ENCODE assay signal across 10 cellular contexts in the genomic region with DNA sequence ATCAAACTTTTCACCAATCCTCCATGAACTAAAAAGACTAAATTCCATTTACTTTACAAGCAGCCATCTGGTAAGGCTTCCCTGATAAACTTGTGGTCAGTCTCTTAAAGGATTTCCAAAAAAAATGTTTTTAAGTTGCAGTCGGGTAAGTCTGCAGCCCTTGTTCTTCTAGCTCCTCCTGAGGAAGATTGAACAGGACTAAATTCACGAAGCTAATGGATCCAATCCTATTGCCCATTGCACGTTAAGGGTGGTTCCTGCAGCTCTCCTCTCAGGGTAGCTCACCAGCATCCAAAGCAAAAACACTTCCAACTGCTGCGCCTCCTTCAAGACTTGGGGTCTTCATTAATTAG. TPM values are rescaled to one million over a fixed set of nuclear protein-coding genes. Genes with fewer than 3 reads are reported as not detected.
A peak's percentile ranks its signal among the peaks of the same experiment; 100 is the strongest.
DNase-seq lines count a peak whose midpoint lies in the region; ATAC-seq and TF ChIP-seq lines count a peak whose summit lies in the region.
"Had no signal": no experiment of that assay in that cellular context is flagged by ENCODE, and none has a peak within 500 bp of the region (broad histone marks: within the 10 kb centered on the region; RNA-seq: fewer than 3 reads in every experiment).

No MANE protein-coding gene starts in this region.

- ATAC-seq in memory B cell (ENCODE audit: low read depth) (no peak), upper lobe of left lung (ENCODE audit: low FRiP score in 2 of 2) (no peak), GM18520 (IDR thresholded peaks at IDR 0.05; ENCODE audit: unreplicated experiment) (no peak)

- peaks cover 32% of the 10 kb centered on the region for H3K4me1 ChIP-seq in cardiac muscle cell (ENCODE audit: low read depth)
- H3K4me1 ChIP-seq in upper lobe of left lung, result peaks cover 43 to 80% (median 62%) of the 10 kb centered on the region in 4 donors

- intact Hi-C loops in cardiac septum (cut with DNase I), result loop anchor here (2.0 to 5.0 kb wide), 3 partner anchors 156 to 358 kb away; no protein-coding TSS in a partner anchor

- no peak for TF ChIP-seq POLR2A in upper lobe of left lung (IDR thresholded peaks at IDR 0.05)

- H3K27me3 ChIP-seq in cardiac muscle cell, result no peaks in the 10 kb centered on the region
- H3K27me3 ChIP-seq in upper lobe of left lung, result peaks cover 0 to 5% (median 0%) of the 10 kb centered on the region in 4 donors

- H3K9me3 Mint-ChIP-seq in memory B cell, result no peaks in the 10 kb centered on the region

- TF ChIP-seq CTCF in cardiac muscle cell (IDR thresholded peaks at IDR 0.05; ENCODE audit: low read depth, low read length) (no peak), upper lobe of left lung (IDR thresholded peaks at IDR 0.05) (no peak)

- H3K27me3 Mint-ChIP-seq in memory B cell, result peaks cover 6% of the 10 kb centered on the region

- H3K9me3 ChIP-seq in cardiac muscle cell (ENCODE audit: low read depth), result no peaks in the 10 kb centered on the region
- H3K9me3 ChIP-seq in upper lobe of left lung, result no peaks in the 10 kb centered on the region
- H3K9me3 ChIP-seq: BLaER1 had no signal

- TF ChIP-seq EP300 in upper lobe of left lung (IDR thresholded peaks at IDR 0.05), result no peak

- no peaks in the 10 kb centered on the region for H3K36me3 ChIP-seq in cardiac muscle cell
- H3K36me3 ChIP-seq in upper lobe of left lung, result no peaks in the 10 kb centered on the region
- H3K36me3 ChIP-seq: BLaER1 had no signal

- peaks cover 27% of the 10 kb centered on the region for H3K4me1 Mint-ChIP-seq in memory B cell

- H3K4me3 Mint-ChIP-seq in memory B cell, result no peak overlapping the region

- H3K27ac ChIP-seq in cardiac muscle cell, result peak overlapping the region; percentile 54
- H3K27ac ChIP-seq in caudate nucleus (ENCODE audit: low read depth, low read length), result peak overlapping the region; percentile 14
- H3K27ac ChIP-seq in upper lobe of left lung, result peak overlapping the region; percentile 49 to 93 (median 92)
- H3K27ac ChIP-seq: BLaER1 had no signal

- peak in 1 of 2 donors; percentile 72 for DNase-seq in cardiac muscle cell (ENCODE audit: low read depth in 1 of 2, low spot score in 1 of 2)
- DNase-seq in cardiac septum (ENCODE audit: low spot score), result no peak
- no peak for DNase-seq in caudate nucleus (lab: John Stamatoyannopoulos, UW)
- no peak for DNase-seq in memory B cell (ENCODE audit: low spot score in 2 of 2)
- DNase-seq in upper lobe of left lung, result no peak
- DNase-seq in LoVo (ENCODE audit: low spot score), result no peak
- no peak for DNase-seq in cortex of kidney (lab: John Stamatoyannopoulos, UW)
- DNase-seq: stimulated activated CD4-positive, alpha-beta T cell treated with anti-CD3 and anti-CD28 coated beads, Interleukin-15, amount 100 ng/mL, for 24 hours had no signal

- no peaks in the 10 kb centered on the region for H3K36me3 Mint-ChIP-seq in memory B cell

- peak overlapping the region; percentile 49 for H3K4me3 ChIP-seq in cardiac muscle cell
- H3K4me3 ChIP-seq in upper lobe of left lung, result peak overlapping the region in 2 of 4 donors; percentile 2 to 61

- WGBS in upper lobe of left lung, 2 donors, result 32 to 38% methylated on average over 4 of the region's 4 CpGs

- peak overlapping the region; percentile 35 for H3K27ac Mint-ChIP-seq in memory B cell

RNA-seq across cellular contexts. Expression of gene HES1, which starts 2.8 kb away (rescaled TPM):
- total RNA-seq in cardiac muscle cell, result 22.6 and 43.2 TPM in 2 replicates
- polyA plus RNA-seq in cardiac muscle cell, result 22.2 and 33.9 TPM in 2 replicates
- 24.4 TPM for total RNA-seq in cardiac septum
- 10 to 100 TPM; 12.6 to 43.4 (median 25.9) TPM for total RNA-seq in upper lobe of left lung

Comparison
In these comparisons a context has a peak if more than half of its experiments do, and no peak if none do; other contexts are left out.
1. H3K27ac ChIP-seq: peak in every context shown above with its lines; median percentile 92 in upper lobe of left lung; 54 in cardiac muscle cell; 14 in caudate nucleus.